Comparison of ENCODE assay signal across 8 cellular contexts in the genomic region with DNA sequence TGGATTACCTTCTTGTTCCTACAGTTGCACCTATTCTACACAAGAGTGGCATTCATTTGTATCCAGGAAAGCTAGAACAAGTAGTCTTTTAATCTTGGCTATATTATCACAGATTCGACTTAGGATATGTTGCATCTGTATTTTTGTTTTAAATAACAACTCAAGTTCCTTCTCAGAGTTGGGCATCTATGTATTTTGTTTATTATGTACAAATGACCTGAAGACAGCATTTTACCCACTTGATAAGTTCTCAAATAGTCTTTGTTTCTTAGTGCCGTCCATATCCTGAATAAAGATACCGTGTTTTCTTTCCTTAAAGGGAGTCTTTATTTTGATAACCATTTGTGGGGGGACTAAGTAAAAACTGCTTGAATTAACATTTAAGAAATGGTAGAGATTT. TPM values are rescaled to one million over a fixed set of nuclear protein-coding genes. Genes with fewer than 3 reads are reported as not detected.
A peak's percentile ranks its signal among the peaks of the same experiment; 100 is the strongest.
DNase-seq lines count a peak whose midpoint lies in the region; ATAC-seq, FAIRE-seq and TF ChIP-seq lines count a peak whose summit lies in the region.
"Had no signal": no experiment of that assay in that cellular context is flagged by ENCODE, and none has a peak within 500 bp of the region (broad histone marks: within the 10 kb centered on the region; RNA-seq: fewer than 3 reads in every experiment).

No MANE protein-coding gene starts in this region.

- H3K79me2 ChIP-seq in K562 (ENCODE audit: control insufficient read depth, insufficient read depth, low read length) = peaks cover 58% of the 10 kb centered on the region

- H3K27ac ChIP-seq in K562 (ENCODE audit: extremely low read depth, low read depth, low read length) (peak overlapping the region; percentile 18; the same call in 1 of the 3 replicates), liver (ENCODE audit: low read depth in 1 of 2, low read length in 2 of 2) (no peak overlapping the region), substantia nigra (ENCODE audit: low read depth, low read length, poor library complexity, severe bottlenecking) (peak overlapping the region; percentile 52)

- no peak for TF ChIP-seq POLR2A in K562 (conservative IDR thresholded peaks at IDR 0.05)

- WGBS in K562 (ENCODE audit: insufficient coverage, low coverage, missing lambda C conversion rate) = 45% methylated on average over 3 of the region's 3 CpGs
- 69% methylated on average over 3 of the region's 3 CpGs for whole genome bisulfite sequencing in liver

- TF ChIP-seq CTCF in K562 (IDR thresholded peaks at IDR 0.05 in 2 of 3, conservative IDR thresholded peaks at IDR 0.05 in 1 of 3; ENCODE audit: insufficient read depth in 2 of 3, low read depth in 1 of 3, low read length in 3 of 3) = no peak
- no peak for TF ChIP-seq CTCF in liver (IDR thresholded peaks at IDR 0.05; ENCODE audit: low read depth, low read length, missing input control)

- intact Hi-C loops in K562 (cut with micrococcal nuclease) = loop anchor here (5.0 to 10.0 kb wide), 3 partner anchors 82 to 1890 kb away; a partner anchor contains a TSS

- H3K9ac ChIP-seq in K562 (ENCODE audit: insufficient read depth in 1 of 2, low read depth in 2 of 2, low read length in 2 of 2) (peak overlapping the region in 1 of 2 experiments; percentile 95; a peak in 1 of 4 replicates), liver (ENCODE audit: low read depth in 1 of 2, low read length in 2 of 2) (peak overlapping the region in 1 of 2 donors; percentile 57)

- H2AFZ ChIP-seq in K562 (ENCODE audit: low read depth, low read length) = no peak overlapping the region

- no peaks in the 10 kb centered on the region for H3K9me3 ChIP-seq in K562 (replicated peaks; ENCODE audit: control insufficient read depth, insufficient read depth, low read depth, low read length)
- no peaks in the 10 kb centered on the region for H3K9me3 ChIP-seq in liver (ENCODE audit: control insufficient read depth in 4 of 4, low read length in 3 of 4)

- H3K27me3 ChIP-seq in K562 (ENCODE audit: control insufficient read depth in 2 of 2, insufficient read depth in 2 of 2, low read length in 2 of 2) = no peaks in the 10 kb centered on the region
- no peaks in the 10 kb centered on the region for H3K27me3 ChIP-seq in liver (ENCODE audit: control insufficient read depth in 4 of 4, insufficient read depth in 4 of 4, low read length in 3 of 4)

- TF ChIP-seq EP300 in K562 (IDR thresholded peaks at IDR 0.05; ENCODE audit: low read length) = no peak

- H3K4me2 ChIP-seq in K562 (ENCODE audit: insufficient read depth, low read length) = peak overlapping the region; percentile 71

- CTCF ChIA-PET in K562 (lab: Yijun Ruan, JAX; ENCODE audit: low intra/inter-chr PET ratio) = interaction anchor here (0.6 kb wide), 1 partner anchor 1808 kb away, joined by 3 read pairs; no protein-coding TSS in a partner anchor

- TF ChIP-seq RAD21 in K562 (CRISPR knock-in tag; conservative IDR thresholded peaks at IDR 0.05 in 1 of 2, IDR thresholded peaks at IDR 0.05 in 1 of 2) (no peak), liver (IDR thresholded peaks at IDR 0.05) (no peak)

- no peak for ATAC-seq in K562
- no peak for ATAC-seq in HG02759 (IDR thresholded peaks at IDR 0.05; ENCODE audit: unreplicated experiment)
- no peak for ATAC-seq in HG03432 (IDR thresholded peaks at IDR 0.05; ENCODE audit: unreplicated experiment)
- ATAC-seq: naive thymus-derived CD4-positive, alpha-beta T cell had no signal

- peak; percentile 58 for DNase-seq in HT-29 (ENCODE audit: low spot score)
- DNase-seq in K562 (ENCODE audit: extremely low read depth in 1 of 4, low spot score in 3 of 4) = no peak
- DNase-seq in substantia nigra (lab: John Stamatoyannopoulos, UW) = no peak
- no peak for DNase-seq in SK-N-DZ (ENCODE audit: low spot score)
- DNase-seq: naive thymus-derived CD4-positive, alpha-beta T cell had no signal

- H3K36me3 ChIP-seq in K562 (ENCODE audit: control insufficient read depth, insufficient read depth, low read length) = peaks cover 56% of the 10 kb centered on the region
- peaks cover 0 to 8% (median 4%) of the 10 kb centered on the region in 4 donors for H3K36me3 ChIP-seq in liver (ENCODE audit: control insufficient read depth in 4 of 4, insufficient read depth in 3 of 4, low read depth in 1 of 4, low read length in 3 of 4)

- H3K4me1 ChIP-seq in K562 (replicated peaks in 1 of 2; ENCODE audit: control insufficient read depth in 2 of 2, insufficient read depth in 2 of 2, low read length in 2 of 2) (peaks cover 7 to 24% of the 10 kb centered on the region in 2 experiments; a peak in 4 of 5 replicates), liver (ENCODE audit: control insufficient read depth in 4 of 4, insufficient read depth in 4 of 4, low read length in 3 of 4) (peaks cover 6 to 53% (median 31%) of the 10 kb centered on the region in 4 donors)

- POLR2A ChIA-PET in K562 (lab: Yijun Ruan, JAX) = no interaction called here

- in situ Hi-C loops in K562 (cut with MboI) = no loop called here

- H3K4me3 ChIP-seq in K562 (peak overlapping the region; percentile 12; the same call in 1 of the 2 replicates), liver (ENCODE audit: low read depth in 1 of 3, low read length in 3 of 3) (peak overlapping the region; percentile 8 to 25 (median 24))

- FAIRE-seq in K562 (lab: Jason Lieb, UNC) = no peak

- H4K20me1 ChIP-seq in K562 (replicated peaks; ENCODE audit: control insufficient read depth, insufficient read depth, low read length) = no peaks in the 10 kb centered on the region

- no peaks in the 10 kb centered on the region for H3K9me1 ChIP-seq in K562 (ENCODE audit: control insufficient read depth, insufficient read depth, low read length)

- BruUV-seq in K562 (replicated peaks; lab: Mats Ljungman, UMichigan) = no TSS peak

TF ChIP-seq in K562, 482 proteins besides CTCF, POLR2A, EP300 and RAD21:
- TF ChIP-seq, protein P1, sequence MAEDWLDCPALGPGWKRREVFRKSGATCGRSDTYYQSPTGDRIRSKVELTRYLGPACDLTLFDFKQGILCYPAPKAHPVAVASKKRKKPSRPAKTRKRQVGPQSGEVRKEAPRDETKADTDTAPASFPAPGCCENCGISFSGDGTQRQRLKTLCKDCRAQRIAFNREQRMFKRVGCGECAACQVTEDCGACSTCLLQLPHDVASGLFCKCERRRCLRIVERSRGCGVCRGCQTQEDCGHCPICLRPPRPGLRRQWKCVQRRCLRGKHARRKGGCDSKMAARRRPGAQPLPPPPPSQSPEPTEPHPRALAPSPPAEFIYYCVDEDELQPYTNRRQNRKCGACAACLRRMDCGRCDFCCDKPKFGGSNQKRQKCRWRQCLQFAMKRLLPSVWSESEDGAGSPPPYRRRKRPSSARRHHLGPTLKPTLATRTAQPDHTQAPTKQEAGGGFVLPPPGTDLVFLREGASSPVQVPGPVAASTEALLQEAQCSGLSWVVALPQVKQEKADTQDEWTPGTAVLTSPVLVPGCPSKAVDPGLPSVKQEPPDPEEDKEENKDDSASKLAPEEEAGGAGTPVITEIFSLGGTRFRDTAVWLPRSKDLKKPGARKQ (CRISPR knock-in tag; IDR thresholded peaks at IDR 0.05) = 0 out of 2 replicates have a peak, but pooled peaks have one; percentile 23
- no peak for TF ChIP-seq BCOR (IDR thresholded peaks at IDR 0.05)

TF ChIP-seq in liver, 16 proteins besides CTCF, POLR2A, EP300 and RAD21 (continues in another document):
- TF ChIP-seq HNF4A (conservative IDR thresholded peaks at IDR 0.05) = no peak
- no peak for TF ChIP-seq NR2F2 (IDR thresholded peaks at IDR 0.05)
- TF ChIP-seq FOXA1 (IDR thresholded peaks at IDR 0.05) = no peak
- TF ChIP-seq, protein P2, sequence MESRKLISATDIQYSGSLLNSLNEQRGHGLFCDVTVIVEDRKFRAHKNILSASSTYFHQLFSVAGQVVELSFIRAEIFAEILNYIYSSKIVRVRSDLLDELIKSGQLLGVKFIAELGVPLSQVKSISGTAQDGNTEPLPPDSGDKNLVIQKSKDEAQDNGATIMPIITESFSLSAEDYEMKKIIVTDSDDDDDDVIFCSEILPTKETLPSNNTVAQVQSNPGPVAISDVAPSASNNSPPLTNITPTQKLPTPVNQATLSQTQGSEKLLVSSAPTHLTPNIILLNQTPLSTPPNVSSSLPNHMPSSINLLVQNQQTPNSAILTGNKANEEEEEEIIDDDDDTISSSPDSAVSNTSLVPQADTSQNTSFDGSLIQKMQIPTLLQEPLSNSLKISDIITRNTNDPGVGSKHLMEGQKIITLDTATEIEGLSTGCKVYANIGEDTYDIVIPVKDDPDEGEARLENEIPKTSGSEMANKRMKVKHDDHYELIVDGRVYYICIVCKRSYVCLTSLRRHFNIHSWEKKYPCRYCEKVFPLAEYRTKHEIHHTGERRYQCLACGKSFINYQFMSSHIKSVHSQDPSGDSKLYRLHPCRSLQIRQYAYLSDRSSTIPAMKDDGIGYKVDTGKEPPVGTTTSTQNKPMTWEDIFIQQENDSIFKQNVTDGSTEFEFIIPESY (IDR thresholded peaks at IDR 0.05) = no peak
- no peak for TF ChIP-seq EGR1 (IDR thresholded peaks at IDR 0.05; ENCODE audit: low read depth in 2 of 2)
- TF ChIP-seq FOXA2 (IDR thresholded peaks at IDR 0.05) = no peak

RNA-seq across cellular contexts. Expression of a gene that starts 2.9 kb away (rescaled TPM):
- 89.8 and 109 TPM in 2 replicates for total RNA-seq in HT-29 (2014; rRNA removed; shearing (Covaris generic))
- total RNA-seq in K562 (2011; cell fraction: chromatin; rRNA removed; ENCODE audit: low replicate concordance) = 48.8 and 150 TPM in 2 replicates
- 22.3 and 36.3 TPM in 2 replicates for total RNA-seq in K562 (2011; cell fraction: nucleolus; rRNA removed)
- total RNA-seq in K562 (2011; cell fraction: nucleoplasm; rRNA removed) = 55.5 and 94.2 TPM in 2 replicates
- total RNA-seq in K562 (2014; rRNA removed) = 38.3 and 40.9 TPM in 2 replicates
- 62.8 and 75.6 TPM in 2 replicates for total RNA-seq in K562 (2014; rRNA removed; fragmentation: Illumina TruSeq; extraction: Trizol)
- total RNA-seq in K562 (2015; rRNA removed; fragmentation: Illumina TruSeq; extraction: Trizol) = 60.5 and 63.6 TPM in 2 replicates
- 77.8 and 89.2 TPM in 2 replicates for total RNA-seq in K562 (2021)
- polyA plus RNA-seq in K562 (2011; rRNA removed) = 39.6 and 52.0 TPM in 2 replicates
- polyA plus RNA-seq in K562 (2011; cell fraction: cytosol; rRNA removed) = 14.5 and 19.9 TPM in 2 replicates
- 55.9 and 59.1 TPM in 2 replicates for polyA plus RNA-seq in K562 (2011; cell fraction: nucleus; rRNA removed)
- 30.6 and 51.9 TPM in 2 replicates for polyA plus RNA-seq in K562 (2012)
- 48.6 and 64.6 TPM in 2 replicates for polyA plus RNA-seq in K562 (2014; fragmentation: Illumina TruSeq; extraction: Trizol)
- 10 to 100 TPM; 18.5 to 20.3 TPM for polyA plus RNA-seq in K562 (2014; fragmentation: Nextera tagmentation; extraction: Ambion mirVana)
- 42.5 and 44.2 TPM in 2 replicates for polyA plus RNA-seq in K562 (2014; rRNA removed)
- polyA minus RNA-seq in K562 (2011; rRNA and poly(A)+ RNA removed) = 67.7 and 75.5 TPM in 2 replicates
- 29.8 and 31.0 TPM in 2 replicates for polyA minus RNA-seq in K562 (2011; cell fraction: cytosol; rRNA and poly(A)+ RNA removed)
- polyA minus RNA-seq in K562 (2011; cell fraction: nucleus; rRNA and poly(A)+ RNA removed) = 64.8 and 112 TPM in 2 replicates
- 100 to 1,000 TPM in 1 of 2 donors, 10 to 100 TPM in 1; 65.3 to 145 TPM for total RNA-seq in liver
- polyA plus RNA-seq in liver = 10 to 100 TPM; 31.2 to 44.9 TPM
- 29.5 and 47.1 TPM in 2 replicates for polyA plus RNA-seq in SK-N-DZ (2014; cell fraction: cytosol; rRNA removed)
- polyA plus RNA-seq in SK-N-DZ (2014; cell fraction: nucleus; rRNA removed) = 49.5 and 63.1 TPM in 2 replicates

Comparison
In these comparisons a context has a peak if more than half of its experiments do, and no peak if none do; other contexts are left out.
1. H3K27ac ChIP-seq: peak in K562 (single experiment) and substantia nigra (single experiment); none in liver (0 of 2).